ENCODE assay signal across 17 cellular contexts in the genomic region with DNA sequence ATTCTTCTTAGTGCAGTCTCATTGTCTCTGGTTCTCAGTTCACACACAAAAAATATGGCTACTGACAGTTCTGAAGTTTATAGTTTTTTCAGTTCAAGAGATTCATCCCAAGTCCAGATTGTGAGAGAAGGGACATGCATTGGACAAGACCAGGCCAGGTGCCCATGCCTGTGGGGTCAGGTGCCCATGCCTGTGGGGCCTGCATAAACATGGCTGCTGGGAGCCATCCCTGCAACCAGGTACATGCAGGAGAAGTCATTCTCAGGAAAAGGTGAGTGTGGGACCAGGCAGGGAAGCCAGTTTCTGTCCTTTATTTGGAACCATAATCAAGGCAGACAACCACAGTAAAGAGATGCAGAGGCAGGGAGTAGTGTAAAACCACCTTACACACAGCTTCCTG. TPM values are rescaled to one million over a fixed set of nuclear protein-coding genes. Genes with fewer than 3 reads are reported as not detected.
A peak's percentile ranks its signal among the peaks of the same experiment; 100 is the strongest.
DNase-seq lines count a peak whose midpoint lies in the region; ATAC-seq and TF ChIP-seq lines count a peak whose summit lies in the region.
"Had no signal": no experiment of that assay in that cellular context is flagged by ENCODE, and none has a peak within 500 bp of the region (broad histone marks: within the 10 kb centered on the region; RNA-seq: fewer than 3 reads in every experiment).

No MANE protein-coding gene starts in this region.

- no peaks in the 10 kb centered on the region for H3K36me3 ChIP-seq in mammary epithelial cell (ENCODE audit: insufficient read depth, low read length)
- H3K36me3 ChIP-seq in Caco-2 (ENCODE audit: control insufficient read depth, insufficient read depth, low read length) = no peaks in the 10 kb centered on the region
- no peaks in the 10 kb centered on the region for H3K36me3 ChIP-seq in Panc1 (ENCODE audit: control insufficient read depth, insufficient read depth, low read length)
- no peaks in the 10 kb centered on the region for H3K36me3 ChIP-seq in osteoblast (ENCODE audit: insufficient read depth, low read length)
- H3K36me3 ChIP-seq: BLaER1 treated with 17β-estradiol and CSF1 and Interleukin-3, amounts not matched to agents 10 nM and 100 nM; HAP-1 had no signal

- intact Hi-C loops in MCF 10A (cut with micrococcal nuclease) = no loop called here
- intact Hi-C loops in mammary epithelial cell (cut with micrococcal nuclease) = no loop called here
- intact Hi-C loops in Caco-2 (cut with micrococcal nuclease; ENCODE audit: unreplicated experiment) = no loop called here
- intact Hi-C loops in Panc1 (cut with micrococcal nuclease; ENCODE audit: unreplicated experiment) = no loop called here
- intact Hi-C loops in right cardiac atrium (cut with DNase I) = no loop called here

- in situ Hi-C loops in mammary epithelial cell (cut with MboI; ENCODE audit: low sequenced_read_pairs in 2 of 2) = no loop called here
- in situ Hi-C loops in Panc1 (cut with HindIII; ENCODE audit: low pct_unique_long_range_greater_than_20kb, low sequenced_read_pairs) = no loop called here

- CTCF ChIA-PET in MCF 10A (lab: Yijun Ruan, JAX) (interaction anchor here (0.6 to 2.0 kb wide), 5 partner anchors 10 to 1925 kb away, joined by 3 to 7 read pairs (median 4); no protein-coding TSS in a partner anchor), mammary epithelial cell (lab: Charles Lee; ENCODE audit: low non-redundant PET) (no interaction called here), Caco-2 (lab: Charles Lee) (no interaction called here), Panc1 (lab: Charles Lee) (no interaction called here)

- no peaks in the 10 kb centered on the region for H4K20me1 ChIP-seq in mammary epithelial cell (ENCODE audit: insufficient read depth, low read length)
- H4K20me1 ChIP-seq in osteoblast (ENCODE audit: insufficient read depth, low read length) = no peaks in the 10 kb centered on the region
- H4K20me1 ChIP-seq: BLaER1 treated with 17β-estradiol and CSF1 and Interleukin-3, amounts not matched to agents 10 nM and 100 nM had no signal

- H3K4me3 Mint-ChIP-seq in MCF 10A (ENCODE audit: unreplicated experiment) = no peak overlapping the region
- no peak overlapping the region for H3K4me3 Mint-ChIP-seq in Caco-2 (ENCODE audit: unreplicated experiment)
- H3K4me3 Mint-ChIP-seq: CD4-positive, CD25-positive, alpha-beta regulatory T cell had no signal

- H3K36me3 Mint-ChIP-seq in MCF 10A (ENCODE audit: insufficient read depth, unreplicated experiment) = peaks cover 2% of the 10 kb centered on the region
- H3K36me3 Mint-ChIP-seq in Caco-2 (ENCODE audit: insufficient read depth, unreplicated experiment) = peaks cover 36% of the 10 kb centered on the region
- H3K36me3 Mint-ChIP-seq: CD4-positive, CD25-positive, alpha-beta regulatory T cell had no signal

- H2AFZ ChIP-seq in mammary epithelial cell (ENCODE audit: low read depth, low read length) (no peak overlapping the region), osteoblast (ENCODE audit: low read length) (no peak overlapping the region)

- ATAC-seq in Panc1 = no peak
- no peak for ATAC-seq in right cardiac atrium
- ATAC-seq in GM21390 (IDR thresholded peaks at IDR 0.05; ENCODE audit: unreplicated experiment) = no peak
- ATAC-seq: GM12878, K562 had no signal

- H3K9me3 Mint-ChIP-seq in MCF 10A (ENCODE audit: unreplicated experiment) (no peaks in the 10 kb centered on the region), Caco-2 (ENCODE audit: unreplicated experiment) (no peaks in the 10 kb centered on the region)

- H3K27me3 ChIP-seq in mammary epithelial cell (ENCODE audit: insufficient read depth, low read length) (no peaks in the 10 kb centered on the region), Caco-2 (replicated peaks; ENCODE audit: control insufficient read depth, insufficient read depth, low read length) (no peaks in the 10 kb centered on the region), Panc1 (ENCODE audit: control insufficient read depth, insufficient read depth, low read length) (no peaks in the 10 kb centered on the region), osteoblast (ENCODE audit: insufficient read depth, low read length) (no peaks in the 10 kb centered on the region), right cardiac atrium (ENCODE audit: control insufficient read depth, insufficient read depth) (no peaks in the 10 kb centered on the region)
- H3K27me3 ChIP-seq: BLaER1 treated with 17β-estradiol and CSF1 and Interleukin-3, amounts not matched to agents 10 nM and 100 nM had no signal

- TF ChIP-seq CTCF in MCF 10A (IDR thresholded peaks at IDR 0.05; ENCODE audit: unreplicated experiment) (no peak), mammary epithelial cell (conservative IDR thresholded peaks at IDR 0.05 in 1 of 2, IDR thresholded peaks at IDR 0.05 in 1 of 2; ENCODE audit: extremely low read depth in 1 of 2, insufficient read depth in 1 of 2, low read depth in 1 of 2, low read length in 2 of 2) (no peak), Caco-2 (IDR thresholded peaks at IDR 0.05; ENCODE audit: insufficient read depth in 1 of 2, low read depth in 1 of 2, low read length in 1 of 2, severe bottlenecking in 1 of 2, unreplicated experiment in 1 of 2) (no peak), Panc1 (IDR thresholded peaks at IDR 0.05) (no peak), osteoblast (IDR thresholded peaks at IDR 0.05; ENCODE audit: extremely low read depth, low read depth, low read length) (no peak)

- BruUV-seq in MCF 10A (replicated peaks; lab: Mats Ljungman, UMichigan) (no TSS peak), mammary epithelial cell (replicated peaks; lab: Mats Ljungman, UMichigan) (no TSS peak), Caco-2 (replicated peaks; lab: Mats Ljungman, UMichigan) (no TSS peak), Panc1 (replicated peaks; lab: Mats Ljungman, UMichigan) (no TSS peak)

- H3K27ac Mint-ChIP-seq in MCF 10A (ENCODE audit: low read depth, unreplicated experiment) (peak overlapping the region; percentile 98), Caco-2 (ENCODE audit: unreplicated experiment) (peak overlapping the region; percentile 95)
- H3K27ac Mint-ChIP-seq: CD4-positive, CD25-positive, alpha-beta regulatory T cell had no signal

- H3K79me2 ChIP-seq in mammary epithelial cell (ENCODE audit: insufficient read depth, low read length) = no peaks in the 10 kb centered on the region
- H3K79me2 ChIP-seq in osteoblast (ENCODE audit: insufficient read depth, low read length) = peaks cover 3% of the 10 kb centered on the region

- H3K9me3 ChIP-seq in mammary epithelial cell (replicated peaks; ENCODE audit: insufficient read depth, low read length) = no peaks in the 10 kb centered on the region
- H3K9me3 ChIP-seq in Caco-2 = no peaks in the 10 kb centered on the region; the same call in 1 of the 2 replicates
- H3K9me3 ChIP-seq in Panc1 (ENCODE audit: control insufficient read depth, insufficient read depth, low read depth, low read length) = no peaks in the 10 kb centered on the region
- H3K9me3 ChIP-seq in osteoblast (ENCODE audit: low read depth, low read length) = no peaks in the 10 kb centered on the region
- no peaks in the 10 kb centered on the region for H3K9me3 ChIP-seq in right cardiac atrium (ENCODE audit: control insufficient read depth, low read length)
- H3K9me3 ChIP-seq: HAP-1 had no signal

- DNase-seq in MCF 10A (ENCODE audit: unreplicated experiment) = no peak
- DNase-seq in mammary epithelial cell = no peak
- no peak for DNase-seq in Caco-2
- DNase-seq in Panc1 (ENCODE audit: low read depth, low spot score) = no peak
- no peak for DNase-seq in osteoblast (ENCODE audit: insufficient read length, low spot score, missing footprints)
- no peak for DNase-seq in SKM-1 (lab: John Stamatoyannopoulos, UW; ENCODE audit: unreplicated experiment)
- DNase-seq in right cardiac atrium = no peak
- DNase-seq: ACHN; CD4-positive, CD25-positive, alpha-beta regulatory T cell; DMS79; GOT3 had no signal

- H3K4me1 ChIP-seq in mammary epithelial cell (ENCODE audit: insufficient read depth, low read length) (peaks cover 48% of the 10 kb centered on the region), Caco-2 (peaks cover 80% of the 10 kb centered on the region), Panc1 (ENCODE audit: control insufficient read depth, insufficient read depth, low read length) (peaks cover 82% of the 10 kb centered on the region), osteoblast (ENCODE audit: insufficient read depth, low read length) (peaks cover 57% of the 10 kb centered on the region), right cardiac atrium (ENCODE audit: control insufficient read depth, insufficient read depth, low read length) (no peaks in the 10 kb centered on the region)

- H3K4me2 ChIP-seq in mammary epithelial cell (ENCODE audit: insufficient read depth, low read depth, low read length) = no peak overlapping the region
- H3K4me2 ChIP-seq in osteoblast (ENCODE audit: insufficient read depth, low read length) = no peak overlapping the region
- H3K4me2 ChIP-seq: BLaER1 treated with 17β-estradiol and CSF1 and Interleukin-3, amounts not matched to agents 10 nM and 100 nM had no signal

- dilution Hi-C loops in mammary epithelial cell (cut with HindIII; ENCODE audit: low sequenced_read_pairs) = no loop called here

- H3K4me3 ChIP-seq in mammary epithelial cell (replicated peaks in 1 of 3; ENCODE audit: insufficient read depth in 1 of 3, low read depth in 2 of 3, low read length in 3 of 3) (no peak overlapping the region), Caco-2 (ENCODE audit: low read depth, low read length) (no peak overlapping the region), Panc1 (ENCODE audit: low read depth in 2 of 2, low read length in 2 of 2) (no peak overlapping the region), osteoblast (ENCODE audit: insufficient read depth, low read length) (no peak overlapping the region), right cardiac atrium (ENCODE audit: low read length) (no peak overlapping the region)
- H3K4me3 ChIP-seq: BLaER1 treated with 17β-estradiol and CSF1 and Interleukin-3, amounts not matched to agents 10 nM and 100 nM; GM12878; HAP-1; K562 had no signal

- no peaks in the 10 kb centered on the region for H3K27me3 Mint-ChIP-seq in MCF 10A (ENCODE audit: insufficient read depth, unreplicated experiment)
- H3K27me3 Mint-ChIP-seq in Caco-2 (ENCODE audit: insufficient read depth, unreplicated experiment) = no peaks in the 10 kb centered on the region

- POLR2A ChIA-PET in MCF 10A (lab: Yijun Ruan, JAX) = interaction anchor here (0.5 to 10.0 kb wide), 5 partner anchors 10 to 204 kb away, joined by 3 to 217 read pairs (median 3); partner anchors contain the start of genes TM4SF1 and TM4SF4
- POLR2A ChIA-PET in Caco-2 (lab: Charles Lee) = interaction anchor here (0.6 kb wide), 1 partner anchor 243 kb away, joined by 3 read pairs; no protein-coding TSS in a partner anchor
- POLR2A ChIA-PET in Panc1 (lab: Charles Lee) = interaction anchor here (1.9 kb wide), 1 partner anchor 10 kb away, joined by 8 read pairs; no protein-coding TSS in a partner anchor

- H3K9ac ChIP-seq in mammary epithelial cell (ENCODE audit: insufficient read depth, low read length) = no peak overlapping the region
- H3K9ac ChIP-seq: BLaER1 treated with 17β-estradiol and CSF1 and Interleukin-3, amounts not matched to agents 10 nM and 100 nM had no signal

- H3K4me1 Mint-ChIP-seq in MCF 10A (ENCODE audit: insufficient read depth, unreplicated experiment) (peaks cover 52% of the 10 kb centered on the region), Caco-2 (ENCODE audit: low read depth, unreplicated experiment) (peaks cover 62% of the 10 kb centered on the region)
- H3K4me1 Mint-ChIP-seq: CD4-positive, CD25-positive, alpha-beta regulatory T cell had no signal

- H3K27ac ChIP-seq in mammary epithelial cell (ENCODE audit: insufficient read depth, low read depth, low read length) (no peak overlapping the region), Panc1 (ENCODE audit: low read length) (peak overlapping the region; percentile 99), osteoblast (ENCODE audit: low read depth, low read length) (peak overlapping the region; percentile 96), right cardiac atrium (ENCODE audit: low read length) (no peak overlapping the region)
- H3K27ac ChIP-seq: 22Rv1; BLaER1 treated with 17β-estradiol and CSF1 and Interleukin-3, amounts not matched to agents 10 nM and 100 nM had no signal

RNA-seq across cellular contexts. Expression of gene TM4SF1, which starts 6.3 kb away (rescaled TPM):
- total RNA-seq in MCF 10A (2022) (20.1 and 27.7 TPM in 2 replicates), mammary epithelial cell (100 to 1,000 TPM; 121 to 246 TPM), Caco-2 (2022) (49.2 and 78.3 TPM in 2 replicates), Panc1 (2021; ENCODE audit: unreplicated experiment) (1,063 TPM), osteoblast (209 and 210 TPM in 2 replicates), right cardiac atrium (100 to 1,000 TPM in 1 of 4 donors, 10 to 100 TPM in 3; 70.8 to 105 (median 83.6) TPM)
- polyA plus RNA-seq in mammary epithelial cell (285 TPM), right cardiac atrium (130 TPM)
- polyA minus RNA-seq in mammary epithelial cell = 178 TPM
- 1,714 TPM for polyA plus RNA-seq in Panc1 (2012; ENCODE audit: insufficient read length)
- polyA plus RNA-seq: CD4-positive, CD25-positive, alpha-beta regulatory T cell had no signal

RNA-seq across cellular contexts. Expression of gene TM4SF18, which starts 50.3 kb away (rescaled TPM):
- not detected in 2 replicates for total RNA-seq in MCF 10A (2022)
- not detected for total RNA-seq in mammary epithelial cell
- polyA plus RNA-seq in mammary epithelial cell = not detected
- not detected for polyA minus RNA-seq in mammary epithelial cell
- total RNA-seq in Caco-2 (2022) = not detected in 2 replicates
- total RNA-seq in Panc1 (2021; ENCODE audit: unreplicated experiment) = 54.5 TPM
- polyA plus RNA-seq in Panc1 (2012; ENCODE audit: insufficient read length) = 34.5 TPM
- total RNA-seq in osteoblast = 0.29 TPM in 1 of 2 replicates, not detected in the other
- 1 to 10 TPM; 2.9 to 6.1 (median 5.2) TPM for total RNA-seq in right cardiac atrium
- polyA plus RNA-seq in right cardiac atrium = 4.5 TPM
- total RNA-seq: CD4-positive, CD25-positive, alpha-beta regulatory T cell; GM12878; K562 had no signal
- polyA plus RNA-seq: CD4-positive, CD25-positive, alpha-beta regulatory T cell; K562 had no signal

Comparison
In these comparisons a context has a peak if more than half of its experiments do, and no peak if none do; other contexts are left out.
1. H3K27ac ChIP-seq: peak in Panc1 (single experiment) and osteoblast (single experiment); none in mammary epithelial cell (single experiment) and right cardiac atrium (single experiment).